In the genomic region with DNA sequence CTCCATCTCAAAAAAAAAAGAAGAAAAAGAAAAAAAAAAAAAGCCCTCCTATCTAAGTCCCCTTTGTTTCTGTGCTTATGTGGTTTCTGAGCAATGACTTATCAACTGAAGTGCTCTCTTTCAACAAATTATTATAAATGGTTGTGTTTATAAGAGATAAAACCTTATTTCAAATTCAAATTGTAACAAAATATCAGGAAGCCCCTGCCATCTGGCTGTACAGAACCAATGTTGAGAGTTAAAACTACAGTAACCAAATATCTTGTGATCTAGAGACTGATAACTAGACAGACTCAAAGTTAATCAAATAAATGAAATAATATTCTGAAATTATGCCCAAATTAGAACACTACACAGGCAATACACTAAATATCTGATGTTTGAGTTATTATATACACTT, we compare ENCODE assay signal across 22 cellular contexts.
"Had no signal": no experiment of that assay in that cellular context is flagged by ENCODE, and none has a peak within 500 bp of the region (broad histone marks: within the 10 kb centered on the region; RNA-seq: fewer than 3 reads in every experiment).

No MANE protein-coding gene starts in this region.

- H3K4me3 ChIP-seq: dorsolateral prefrontal cortex, gastrocnemius medialis, lung, psoas muscle, sigmoid colon, spleen, testis, tibial artery had no signal

- H3K36me3 Mint-ChIP-seq: memory B cell; naive B cell; natural killer cell treated with Interleukin-12 subunit alpha and Interleukin-12 subunit beta and Interleukin-15 and Interleukin-18, amount 100 ng/mL, for 72 hours; stimulated activated memory B cell treated with anti-CD40 and anti-IgM and Interleukin-4, amounts not matched to agents 10 μg/mL and 1 μg/mL and 100 μg/mL, for 72 hours; type B pancreatic cell had no signal

- H3K4me3 Mint-ChIP-seq: memory B cell; naive B cell; natural killer cell treated with Interleukin-12 subunit alpha and Interleukin-12 subunit beta and Interleukin-15 and Interleukin-18, amount 100 ng/mL, for 72 hours; stimulated activated memory B cell treated with anti-CD40 and anti-IgM and Interleukin-4, amounts not matched to agents 10 μg/mL and 1 μg/mL and 100 μg/mL, for 72 hours; type B pancreatic cell had no signal

- H3K27ac ChIP-seq: dorsolateral prefrontal cortex, gastrocnemius medialis, psoas muscle, sigmoid colon, spleen, testis, tibial artery had no signal

- H3K9me3 ChIP-seq: gastrocnemius medialis, psoas muscle, sigmoid colon, spleen, testis, tibial artery had no signal

- H3K4me1 ChIP-seq: gastrocnemius medialis, psoas muscle, sigmoid colon, spleen, testis, tibial artery had no signal

- H3K27ac Mint-ChIP-seq: memory B cell; naive B cell; natural killer cell treated with Interleukin-12 subunit alpha and Interleukin-12 subunit beta and Interleukin-15 and Interleukin-18, amount 100 ng/mL, for 72 hours; stimulated activated memory B cell treated with anti-CD40 and anti-IgM and Interleukin-4, amounts not matched to agents 10 μg/mL and 1 μg/mL and 100 μg/mL, for 72 hours; type B pancreatic cell had no signal

- H3K4me1 Mint-ChIP-seq: memory B cell; naive B cell; stimulated activated memory B cell treated with anti-CD40 and anti-IgM and Interleukin-4, amounts not matched to agents 10 μg/mL and 1 μg/mL and 100 μg/mL, for 72 hours had no signal

- H3K27me3 Mint-ChIP-seq: memory B cell; naive B cell; natural killer cell treated with Interleukin-12 subunit alpha and Interleukin-12 subunit beta and Interleukin-15 and Interleukin-18, amount 100 ng/mL, for 72 hours; stimulated activated memory B cell treated with anti-CD40 and anti-IgM and Interleukin-4, amounts not matched to agents 10 μg/mL and 1 μg/mL and 100 μg/mL, for 72 hours; type B pancreatic cell had no signal

- ATAC-seq: gastrocnemius medialis; left lobe of liver; natural killer cell treated with Interleukin-12 subunit alpha and Interleukin-12 subunit beta and Interleukin-15 and Interleukin-18, amount 100 ng/mL, for 72 hours; psoas muscle; right cardiac atrium; stimulated activated memory B cell treated with anti-CD40 and anti-IgM and Interleukin-4, amounts not matched to agents 10 μg/mL and 1 μg/mL and 100 μg/mL, for 72 hours; stimulated activated naive CD8-positive, alpha-beta T cell treated with anti-CD3 and anti-CD28 coated beads, Interleukin-15, Interleukin-2, amounts not matched to agents 100 U/mL and 50 U/mL, for 24 hours had no signal

- H3K9me3 Mint-ChIP-seq: stimulated activated memory B cell treated with anti-CD40 and anti-IgM and Interleukin-4, amounts not matched to agents 10 μg/mL and 1 μg/mL and 100 μg/mL, for 72 hours; type B pancreatic cell had no signal

- H3K36me3 ChIP-seq: gastrocnemius medialis, sigmoid colon, spleen, tibial artery had no signal

- H3K27me3 ChIP-seq: dorsolateral prefrontal cortex, gastrocnemius medialis, sigmoid colon, spleen, testis, tibial artery had no signal

- DNase-seq: dorsolateral prefrontal cortex; effector CD4-positive, alpha-beta T cell; gastrocnemius medialis; head of caudate nucleus; kidney; naive B cell; nucleus accumbens; psoas muscle; right cardiac atrium; sigmoid colon; spleen; stimulated activated CD4-positive, alpha-beta T cell treated with anti-CD3 and anti-CD28 coated beads, Interleukin-4, amount 100 ng/mL, for 4 hours; stimulated activated naive CD8-positive, alpha-beta T cell treated with anti-CD3 and anti-CD28 coated beads, Interleukin-15, Interleukin-2, amounts not matched to agents 100 U/mL and 50 U/mL, for 24 hours; substantia nigra; testis; tibial artery had no signal
